ENCODE assay signal across 1 cellular context in genomic region chr2:85414422-85414759, GRCh38.
A peak's percentile ranks its signal among the peaks of the same experiment; 100 is the strongest.
TF ChIP-seq lines count a peak whose summit lies in the region.

No MANE protein-coding gene starts in this region.

TF ChIP-seq in K562, 482 proteins besides CTCF, POLR2A, EP300 and RAD21:
- 0 out of 2 replicates have a peak, but pooled peaks have one; percentile 1 for TF ChIP-seq ATF6 (CRISPR knock-in tag; IDR thresholded peaks at IDR 0.05)
- TF ChIP-seq ZNF24 (IDR thresholded peaks at IDR 0.05): 0 out of 2 replicates have a peak, but pooled peaks have one; percentile 32
- peak; percentile 55; the same call in 1 of the 2 replicates for TF ChIP-seq NFRKB (IDR thresholded peaks at IDR 0.05; ENCODE audit: low read depth)
- peak; percentile 73; the same call in 1 of the 2 replicates for TF ChIP-seq ZNF589 (CRISPR knock-in tag; IDR thresholded peaks at IDR 0.05; ENCODE audit: low read depth)
